13 cellular contexts compared by ENCODE assay signal in the genomic region with DNA sequence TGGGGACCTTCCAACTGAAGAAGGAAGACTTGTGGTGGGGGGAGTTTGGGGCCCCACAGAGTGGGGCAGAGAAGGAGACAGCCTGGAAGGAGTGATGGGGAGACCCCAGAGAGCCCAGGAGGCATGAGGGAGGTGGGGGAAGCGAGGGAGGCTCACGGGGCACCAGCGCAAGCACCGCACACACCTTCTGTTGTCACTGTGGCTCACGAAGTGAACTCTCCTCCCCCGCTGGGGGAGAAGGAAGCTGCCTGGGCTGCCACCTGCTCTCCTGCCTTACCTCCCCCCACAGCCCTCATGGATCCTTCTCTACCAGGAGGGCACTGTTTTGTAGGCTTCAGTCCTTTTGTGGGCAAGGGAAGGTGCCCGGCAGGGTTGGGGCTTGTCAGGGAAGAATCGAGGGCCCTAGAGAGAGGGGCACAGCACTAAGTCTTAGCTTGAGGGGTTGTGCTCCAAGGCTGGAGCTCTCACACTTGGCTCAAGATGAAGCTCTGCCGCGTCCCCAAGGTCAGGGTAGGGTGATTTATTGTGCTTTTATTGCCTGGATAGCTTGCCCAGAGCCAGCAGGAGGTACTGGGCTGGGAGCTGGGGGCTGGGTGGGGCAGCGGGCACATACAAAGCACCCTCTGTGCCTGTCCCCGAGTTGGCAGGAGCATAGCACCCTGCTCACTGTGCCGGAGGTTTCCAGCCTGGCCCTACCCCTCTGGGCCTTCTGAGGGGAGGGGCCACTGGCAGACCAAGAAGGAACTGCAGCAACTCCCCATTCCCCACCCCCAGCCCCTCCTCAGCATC. TPM values are rescaled to one million over a fixed set of nuclear protein-coding genes. Genes with fewer than 3 reads are reported as not detected.
A peak's percentile ranks its signal among the peaks of the same experiment; 100 is the strongest.
DNase-seq lines count a peak whose midpoint lies in the region; ATAC-seq and TF ChIP-seq lines count a peak whose summit lies in the region.
"Had no signal": no experiment of that assay in that cellular context is flagged by ENCODE, and none has a peak within 500 bp of the region (broad histone marks: within the 10 kb centered on the region; RNA-seq: fewer than 3 reads in every experiment).

No MANE protein-coding gene starts in this region.

- CTCF ChIA-PET in HEK293 (lab: Yijun Ruan, JAX): interaction anchor here (0.6 to 14.6 kb wide), 15 partner anchors 10 to 428 kb away, joined by 3 to 311 read pairs (median 5); a partner anchor contains a TSS

- no peaks in the 10 kb centered on the region for H3K36me3 ChIP-seq in HEK293 (ENCODE audit: control insufficient read depth in 2 of 2, insufficient read depth in 1 of 2, low read length in 2 of 2)
- no peaks in the 10 kb centered on the region for H3K36me3 ChIP-seq in gastroesophageal sphincter

- H3K9me3 ChIP-seq in HEK293 (ENCODE audit: control insufficient read depth, insufficient read depth, low read depth, low read length) (no peaks in the 10 kb centered on the region), gastroesophageal sphincter (no peaks in the 10 kb centered on the region)

- DNase-seq in NCI-H2196 (lab: John Stamatoyannopoulos, UW; ENCODE audit: unreplicated experiment) (peak; percentile 55), T-helper 1 cell (no peak)
- DNase-seq in stimulated activated effector memory CD8-positive, alpha-beta T cell treated with anti-CD3 and anti-CD28 coated beads, Interleukin-12 subunit alpha, Interleukin-12 subunit beta, amount 100 ng/mL, for 72 hours (ENCODE audit: low spot score in 2 of 2): no peak
- DNase-seq: activated CD8-positive, alpha-beta memory T cell treated with anti-CD3 and anti-CD28 coated beads for 24 hours; activated naive CD4-positive, alpha-beta T cell treated with anti-CD3 and anti-CD28 coated beads, Interleukin-2, amount 50 U/mL, for 16 hours; DMS79 treated with DMSO at 0.1 percent for 48 hours; retina had no signal

- no peak for ATAC-seq in gastroesophageal sphincter
- ATAC-seq in stimulated activated effector memory CD8-positive, alpha-beta T cell treated with anti-CD3 and anti-CD28 coated beads, Interleukin-12 subunit alpha, Interleukin-12 subunit beta, amount 100 ng/mL, for 72 hours: no peak
- no peak for ATAC-seq in GM18502 (IDR thresholded peaks at IDR 0.05; ENCODE audit: poor library complexity, unreplicated experiment)
- no peak for ATAC-seq in HG02870 (IDR thresholded peaks at IDR 0.05; ENCODE audit: unreplicated experiment)

- TF ChIP-seq POLR2A in gastroesophageal sphincter (IDR thresholded peaks at IDR 0.05): no peak

- POLR2A ChIA-PET in HEK293 (lab: Yijun Ruan, JAX): interaction anchor here (0.8 to 2.4 kb wide), 2 partner anchors 10 to 96 kb away, joined by 3 to 7 read pairs; no protein-coding TSS in a partner anchor

- H3K27ac ChIP-seq in HEK293 (ENCODE audit: extremely low read depth, low read depth, low read length): no peak overlapping the region
- peak overlapping the region in 3 of 4 donors; percentile 3 to 32 (median 19) for H3K27ac ChIP-seq in gastroesophageal sphincter

- H3K27ac Mint-ChIP-seq in stimulated activated effector memory CD8-positive, alpha-beta T cell treated with anti-CD3 and anti-CD28 coated beads, Interleukin-12 subunit alpha, Interleukin-12 subunit beta, amount 100 ng/mL, for 72 hours: peak overlapping the region; percentile 50
- H3K27ac Mint-ChIP-seq: memory B cell had no signal

- H3K27me3 ChIP-seq in gastroesophageal sphincter: peaks cover 55% of the 10 kb centered on the region

- TF ChIP-seq CTCF in HEK293 (tag by site-specific recombination; IDR thresholded peaks at IDR 0.05) (no peak), gastroesophageal sphincter (IDR thresholded peaks at IDR 0.05) (no peak)

- H3K4me1 ChIP-seq in HEK293 (ENCODE audit: control insufficient read depth, insufficient read depth, low read length) (peaks cover 12% of the 10 kb centered on the region), gastroesophageal sphincter (peaks cover 0 to 34% (median 14%) of the 10 kb centered on the region in 3 donors)

- WGBS in gastroesophageal sphincter (ENCODE audit: low coverage in 1 of 2), 2 donors: 27 to 57% methylated on average over 2 to 5 of the region's 13 CpGs

- H3K36me3 Mint-ChIP-seq in stimulated activated effector memory CD8-positive, alpha-beta T cell treated with anti-CD3 and anti-CD28 coated beads, Interleukin-12 subunit alpha, Interleukin-12 subunit beta, amount 100 ng/mL, for 72 hours: peaks cover 1% of the 10 kb centered on the region
- H3K36me3 Mint-ChIP-seq: memory B cell had no signal

- H3K9me3 Mint-ChIP-seq in stimulated activated effector memory CD8-positive, alpha-beta T cell treated with anti-CD3 and anti-CD28 coated beads, Interleukin-12 subunit alpha, Interleukin-12 subunit beta, amount 100 ng/mL, for 72 hours: no peaks in the 10 kb centered on the region
- H3K9me3 Mint-ChIP-seq: memory B cell had no signal

- H3K4me3 Mint-ChIP-seq in stimulated activated effector memory CD8-positive, alpha-beta T cell treated with anti-CD3 and anti-CD28 coated beads, Interleukin-12 subunit alpha, Interleukin-12 subunit beta, amount 100 ng/mL, for 72 hours: no peak overlapping the region
- H3K4me3 Mint-ChIP-seq: memory B cell had no signal

- H3K4me1 Mint-ChIP-seq in stimulated activated effector memory CD8-positive, alpha-beta T cell treated with anti-CD3 and anti-CD28 coated beads, Interleukin-12 subunit alpha, Interleukin-12 subunit beta, amount 100 ng/mL, for 72 hours: peaks cover 10% of the 10 kb centered on the region

- H3K4me3 ChIP-seq in HEK293 (ENCODE audit: low read depth, low read length) (no peak overlapping the region), gastroesophageal sphincter (no peak overlapping the region)

- no peak for TF ChIP-seq EP300 in gastroesophageal sphincter (IDR thresholded peaks at IDR 0.05)

TF ChIP-seq in HEK293, 187 proteins besides CTCF, POLR2A, EP300 and RAD21 (continues in another document):
- TF ChIP-seq, protein P1, sequence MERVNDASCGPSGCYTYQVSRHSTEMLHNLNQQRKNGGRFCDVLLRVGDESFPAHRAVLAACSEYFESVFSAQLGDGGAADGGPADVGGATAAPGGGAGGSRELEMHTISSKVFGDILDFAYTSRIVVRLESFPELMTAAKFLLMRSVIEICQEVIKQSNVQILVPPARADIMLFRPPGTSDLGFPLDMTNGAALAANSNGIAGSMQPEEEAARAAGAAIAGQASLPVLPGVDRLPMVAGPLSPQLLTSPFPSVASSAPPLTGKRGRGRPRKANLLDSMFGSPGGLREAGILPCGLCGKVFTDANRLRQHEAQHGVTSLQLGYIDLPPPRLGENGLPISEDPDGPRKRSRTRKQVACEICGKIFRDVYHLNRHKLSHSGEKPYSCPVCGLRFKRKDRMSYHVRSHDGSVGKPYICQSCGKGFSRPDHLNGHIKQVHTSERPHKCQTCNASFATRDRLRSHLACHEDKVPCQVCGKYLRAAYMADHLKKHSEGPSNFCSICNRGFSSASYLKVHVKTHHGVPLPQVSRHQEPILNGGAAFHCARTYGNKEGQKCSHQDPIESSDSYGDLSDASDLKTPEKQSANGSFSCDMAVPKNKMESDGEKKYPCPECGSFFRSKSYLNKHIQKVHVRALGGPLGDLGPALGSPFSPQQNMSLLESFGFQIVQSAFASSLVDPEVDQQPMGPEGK (tag by site-specific recombination; IDR thresholded peaks at IDR 0.05): peak; percentile 20; the same call in 1 of the 2 replicates
- peak; percentile 27; the same call in 1 of the 2 replicates for TF ChIP-seq GLIS1 (tag by site-specific recombination; IDR thresholded peaks at IDR 0.05)
- 0 out of 2 replicates have a peak, but pooled peaks have one; percentile 45 for TF ChIP-seq ZNF423 (tag by site-specific recombination; IDR thresholded peaks at IDR 0.05)
- TF ChIP-seq ZBTB8A (tag by site-specific recombination; IDR thresholded peaks at IDR 0.05): peak; percentile 49; the same call in 1 of the 2 replicates
- TF ChIP-seq ZSCAN16 (tag by site-specific recombination; IDR thresholded peaks at IDR 0.05): no peak
- TF ChIP-seq, protein P2, sequence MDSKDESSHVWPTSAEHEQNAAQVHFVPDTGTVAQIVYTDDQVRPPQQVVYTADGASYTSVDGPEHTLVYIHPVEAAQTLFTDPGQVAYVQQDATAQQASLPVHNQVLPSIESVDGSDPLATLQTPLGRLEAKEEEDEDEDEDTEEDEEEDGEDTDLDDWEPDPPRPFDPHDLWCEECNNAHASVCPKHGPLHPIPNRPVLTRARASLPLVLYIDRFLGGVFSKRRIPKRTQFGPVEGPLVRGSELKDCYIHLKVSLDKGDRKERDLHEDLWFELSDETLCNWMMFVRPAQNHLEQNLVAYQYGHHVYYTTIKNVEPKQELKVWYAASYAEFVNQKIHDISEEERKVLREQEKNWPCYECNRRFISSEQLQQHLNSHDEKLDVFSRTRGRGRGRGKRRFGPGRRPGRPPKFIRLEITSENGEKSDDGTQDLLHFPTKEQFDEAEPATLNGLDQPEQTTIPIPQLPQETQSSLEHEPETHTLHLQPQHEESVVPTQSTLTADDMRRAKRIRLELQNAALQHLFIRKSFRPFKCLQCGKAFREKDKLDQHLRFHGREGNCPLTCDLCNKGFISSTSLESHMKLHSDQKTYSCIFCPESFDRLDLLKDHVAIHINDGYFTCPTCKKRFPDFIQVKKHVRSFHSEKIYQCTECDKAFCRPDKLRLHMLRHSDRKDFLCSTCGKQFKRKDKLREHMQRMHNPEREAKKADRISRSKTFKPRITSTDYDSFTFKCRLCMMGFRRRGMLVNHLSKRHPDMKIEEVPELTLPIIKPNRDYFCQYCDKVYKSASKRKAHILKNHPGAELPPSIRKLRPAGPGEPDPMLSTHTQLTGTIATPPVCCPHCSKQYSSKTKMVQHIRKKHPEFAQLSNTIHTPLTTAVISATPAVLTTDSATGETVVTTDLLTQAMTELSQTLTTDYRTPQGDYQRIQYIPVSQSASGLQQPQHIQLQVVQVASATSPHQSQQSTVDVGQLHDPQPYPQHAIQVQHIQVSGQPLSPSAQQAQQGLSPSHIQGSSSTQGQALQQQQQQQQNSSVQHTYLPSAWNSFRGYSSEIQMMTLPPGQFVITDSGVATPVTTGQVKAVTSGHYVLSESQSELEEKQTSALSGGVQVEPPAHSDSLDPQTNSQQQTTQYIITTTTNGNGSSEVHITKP (tag by site-specific recombination; IDR thresholded peaks at IDR 0.05): peak; percentile 99
- no peak for TF ChIP-seq ZNF596 (tag by site-specific recombination; IDR thresholded peaks at IDR 0.05)

RNA-seq across cellular contexts. Expression of a gene that starts 4.6 kb away (rescaled TPM):
- total RNA-seq in gastroesophageal sphincter: 10 to 100 TPM; 24.5 to 41.4 (median 27.5) TPM

RNA-seq across cellular contexts. Expression of a gene that starts 5.6 kb away (rescaled TPM):
- total RNA-seq in gastroesophageal sphincter: 10 to 100 TPM in 1 of 4 donors, 1 to 10 TPM in 3; 2.7 to 12.2 (median 8.6) TPM

RNA-seq across cellular contexts. Expression of a gene that starts 24.6 kb away (rescaled TPM):
- not detected for total RNA-seq in gastroesophageal sphincter
- total RNA-seq: NCI-H460 had no signal

RNA-seq across cellular contexts. Expression of a gene that starts 32.8 kb away (rescaled TPM):
- total RNA-seq in gastroesophageal sphincter: 1 to 10 TPM in 3 of 4 donors, under 1 TPM in 1; 0.25 to 3.6 (median 1.5) TPM

RNA-seq across cellular contexts. Expression of a gene that starts 35.9 kb away (rescaled TPM):
- total RNA-seq in gastroesophageal sphincter: 10 to 100 TPM in 1 of 4 donors, 1 to 10 TPM in 3; 6.7 to 11.7 (median 7.5) TPM
- total RNA-seq: NCI-H460 had no signal
